In genomic region chr19:2171349-2172145, GRCh38 we compare ENCODE assay signal across 8 cellular contexts. TPM values are rescaled to one million over a fixed set of nuclear protein-coding genes. Genes with fewer than 3 reads are reported as not detected.
A peak's percentile ranks its signal among the peaks of the same experiment; 100 is the strongest.
DNase-seq lines count a peak whose midpoint lies in the region; ATAC-seq and TF ChIP-seq lines count a peak whose summit lies in the region.

No MANE protein-coding gene starts in this region.

- in situ Hi-C loops in mammary epithelial cell (cut with MboI; ENCODE audit: low sequenced_read_pairs in 2 of 2), result no loop called here

- TF ChIP-seq POLR2A in breast epithelium (IDR thresholded peaks at IDR 0.05), result no peak
- TF ChIP-seq POLR2A in esophagus squamous epithelium (IDR thresholded peaks at IDR 0.05), result no peak

- no peak overlapping the region for H3K4me3 ChIP-seq in breast epithelium
- no peak overlapping the region for H3K4me3 ChIP-seq in mammary epithelial cell (replicated peaks in 1 of 3; ENCODE audit: insufficient read depth in 1 of 3, low read depth in 2 of 3, low read length in 3 of 3)
- H3K4me3 ChIP-seq in esophagus squamous epithelium, result no peak overlapping the region

- H3K27ac ChIP-seq in breast epithelium (peak overlapping the region; percentile 23 to 30), mammary epithelial cell (ENCODE audit: insufficient read depth, low read depth, low read length) (no peak overlapping the region), esophagus squamous epithelium (peak overlapping the region in 3 of 4 donors; percentile 21 to 87 (median 25))

- intact Hi-C loops in breast epithelium (cut with DNase I; ENCODE audit: low total_unique reads), result no loop called here
- intact Hi-C loops in mammary epithelial cell (cut with micrococcal nuclease), result no loop called here
- intact Hi-C loops in esophagus squamous epithelium (cut with DNase I), result no loop called here

- ATAC-seq in HG03457 (IDR thresholded peaks at IDR 0.05; ENCODE audit: unreplicated experiment), result peak; percentile 38

- BruUV-seq in mammary epithelial cell (replicated peaks; lab: Mats Ljungman, UMichigan), result no TSS peak

- peaks cover 11 to 25% of the 10 kb centered on the region in 2 donors for H3K4me1 ChIP-seq in breast epithelium
- peaks cover 37% of the 10 kb centered on the region for H3K4me1 ChIP-seq in mammary epithelial cell (ENCODE audit: insufficient read depth, low read length)
- H3K4me1 ChIP-seq in esophagus squamous epithelium, result peaks cover 54 to 82% (median 62%) of the 10 kb centered on the region in 3 donors

- H3K9me3 ChIP-seq in breast epithelium, result no peaks in the 10 kb centered on the region
- H3K9me3 ChIP-seq in mammary epithelial cell (replicated peaks; ENCODE audit: insufficient read depth, low read length), result no peaks in the 10 kb centered on the region
- H3K9me3 ChIP-seq in esophagus squamous epithelium, result no peaks in the 10 kb centered on the region

- peaks cover 93% of the 10 kb centered on the region for H3K79me2 ChIP-seq in mammary epithelial cell (ENCODE audit: insufficient read depth, low read length)

- no peak for DNase-seq in breast epithelium (ENCODE audit: low spot score in 2 of 2)
- no peak for DNase-seq in mammary epithelial cell
- peak; percentile 84 to 89 for DNase-seq in activated CD4-positive, alpha-beta T cell treated with anti-CD3 and anti-CD28 coated beads, Interleukin-2, amount 50 U/mL, for 48 hours
- no peak for DNase-seq in esophagus squamous epithelium (lab: John Stamatoyannopoulos, UW)
- DNase-seq in stimulated activated CD4-positive, alpha-beta T cell treated with anti-CD3 and anti-CD28 coated beads, Interleukin-1b, Interleukin-23, amount 100 ng/mL, for 1 hour (ENCODE audit: low read depth in 2 of 2), result peak; percentile 46 to 70
- no peak for DNase-seq in KG1 (lab: John Stamatoyannopoulos, UW)
- no peak for DNase-seq in retina

- TF ChIP-seq CTCF in breast epithelium (IDR thresholded peaks at IDR 0.05), result no peak
- no peak for TF ChIP-seq CTCF in mammary epithelial cell (conservative IDR thresholded peaks at IDR 0.05 in 1 of 2, IDR thresholded peaks at IDR 0.05 in 1 of 2; ENCODE audit: extremely low read depth in 1 of 2, insufficient read depth in 1 of 2, low read depth in 1 of 2, low read length in 2 of 2)
- peak in 1 of 6 experiments; percentile 6 for TF ChIP-seq CTCF in esophagus squamous epithelium (IDR thresholded peaks at IDR 0.05)

- CTCF ChIA-PET in mammary epithelial cell (lab: Charles Lee; ENCODE audit: low non-redundant PET), result no interaction called here

- no peak overlapping the region for H2AFZ ChIP-seq in mammary epithelial cell (ENCODE audit: low read depth, low read length)

- H3K27me3 ChIP-seq in breast epithelium (no peaks in the 10 kb centered on the region), mammary epithelial cell (ENCODE audit: insufficient read depth, low read length) (no peaks in the 10 kb centered on the region), esophagus squamous epithelium (no peaks in the 10 kb centered on the region)

- no peaks in the 10 kb centered on the region for H3K36me3 ChIP-seq in breast epithelium
- peaks cover 3% of the 10 kb centered on the region for H3K36me3 ChIP-seq in mammary epithelial cell (ENCODE audit: insufficient read depth, low read length)
- H3K36me3 ChIP-seq in esophagus squamous epithelium, result peaks cover 0 to 15% (median 0%) of the 10 kb centered on the region in 3 donors

- 53% methylated on average over 14 of the region's 27 CpGs for WGBS in mammary epithelial cell (ENCODE audit: low coverage, missing lambda C conversion rate)
- WGBS in esophagus squamous epithelium, 2 donors, result 64 to 69% methylated on average over 2 to 8 of the region's 27 CpGs

- no peak overlapping the region for H3K9ac ChIP-seq in mammary epithelial cell (ENCODE audit: insufficient read depth, low read length)

- no peak overlapping the region for H3K4me2 ChIP-seq in mammary epithelial cell (ENCODE audit: insufficient read depth, low read depth, low read length)

- no peaks in the 10 kb centered on the region for H4K20me1 ChIP-seq in mammary epithelial cell (ENCODE audit: insufficient read depth, low read length)

- dilution Hi-C loops in mammary epithelial cell (cut with HindIII; ENCODE audit: low sequenced_read_pairs), result loop anchor here (5.0 kb wide), 1 partner anchor 39 kb away; no protein-coding TSS in a partner anchor

RNA-seq across cellular contexts. Expression of gene DOT1L, which starts 7.8 kb away (rescaled TPM):
- total RNA-seq in breast epithelium (10 to 100 TPM in 1 of 3 donors, 1 to 10 TPM in 2; 7.7 to 10.2 (median 8.0) TPM), mammary epithelial cell (10 to 100 TPM in 1 of 2 donors, 1 to 10 TPM in 1; 4.3 to 25.6 TPM), esophagus squamous epithelium (10 to 100 TPM in 3 of 4 donors, 1 to 10 TPM in 1; 8.5 to 24.4 (median 17.0) TPM)
- 6.3 TPM for polyA plus RNA-seq in mammary epithelial cell
- 31.7 TPM for polyA minus RNA-seq in mammary epithelial cell

RNA-seq across cellular contexts. Expression of gene AP3D1, which starts 20.2 kb away (rescaled TPM):
- total RNA-seq in breast epithelium (10 to 100 TPM; 53.6 to 68.5 (median 54.0) TPM), mammary epithelial cell (100 to 1,000 TPM; 124 to 143 TPM), esophagus squamous epithelium (10 to 100 TPM; 47.7 to 99.9 (median 71.8) TPM)
- 95.6 TPM for polyA plus RNA-seq in mammary epithelial cell
- 288 TPM for polyA minus RNA-seq in mammary epithelial cell

Comparison
In these comparisons a context has a peak if more than half of its experiments do, and no peak if none do; other contexts are left out.
1. DNase-seq: peak in activated CD4-positive, alpha-beta T cell treated with anti-CD3 and anti-CD28 coated beads, Interleukin-2, amount 50 U/mL, for 48 hours (2 of 2) and stimulated activated CD4-positive, alpha-beta T cell treated with anti-CD3 and anti-CD28 coated beads, Interleukin-1b, Interleukin-23, amount 100 ng/mL, for 1 hour (2 of 2); none in breast epithelium (0 of 2), mammary epithelial cell (single experiment), esophagus squamous epithelium (single experiment), KG1 (single experiment) and retina (single experiment).